In genomic region chr3:85576091-85576690, GRCh38 we compare ENCODE assay signal across 8 cellular contexts.
DNase-seq lines count a peak whose midpoint lies in the region; ATAC-seq, FAIRE-seq and TF ChIP-seq lines count a peak whose summit lies in the region.

No MANE protein-coding gene starts in this region.

- FAIRE-seq in pancreas (lab: Jason Lieb, UNC) = peak; percentile 90

- TF ChIP-seq POLR2A in gastroesophageal sphincter (IDR thresholded peaks at IDR 0.05) = no peak

- H3K4me1 ChIP-seq in gastroesophageal sphincter (no peaks in the 10 kb centered on the region), pancreas (no peaks in the 10 kb centered on the region)

- no peaks in the 10 kb centered on the region for H3K36me3 Mint-ChIP-seq in activated T-cell treated with anti-CD3 and anti-CD28 coated beads, Interleukin-2, amount 50 U/mL, for 4 hours (ENCODE audit: insufficient read depth)

- WGBS in gastroesophageal sphincter (ENCODE audit: low coverage in 1 of 2), 2 donors = 19 to 29% methylated on average over 4 of the region's 4 CpGs
- 9 to 15% methylated on average over 4 of the region's 4 CpGs for WGBS in pancreas, 2 donors

- TF ChIP-seq CTCF in gastroesophageal sphincter (IDR thresholded peaks at IDR 0.05) = peak; percentile 61 to 77 (median 70)
- peak; percentile 67 to 89 (median 74) for TF ChIP-seq CTCF in pancreas (IDR thresholded peaks at IDR 0.05)

- no peaks in the 10 kb centered on the region for H3K4me1 Mint-ChIP-seq in activated T-cell treated with anti-CD3 and anti-CD28 coated beads, Interleukin-2, amount 50 U/mL, for 4 hours (ENCODE audit: low read depth)

- H3K27ac ChIP-seq in gastroesophageal sphincter = no peak overlapping the region
- no peak overlapping the region for H3K27ac ChIP-seq in pancreas

- no peaks in the 10 kb centered on the region for H3K9me3 ChIP-seq in gastroesophageal sphincter
- H3K9me3 ChIP-seq in pancreas = no peaks in the 10 kb centered on the region

- no peaks in the 10 kb centered on the region for H3K36me3 ChIP-seq in gastroesophageal sphincter
- no peaks in the 10 kb centered on the region for H3K36me3 ChIP-seq in pancreas

- intact Hi-C loops in pancreas (cut with DNase I) = no loop called here

- H3K9me3 Mint-ChIP-seq in activated T-cell treated with anti-CD3 and anti-CD28 coated beads, Interleukin-2, amount 50 U/mL, for 4 hours = no peaks in the 10 kb centered on the region

- no peaks in the 10 kb centered on the region for H3K27me3 Mint-ChIP-seq in activated T-cell treated with anti-CD3 and anti-CD28 coated beads, Interleukin-2, amount 50 U/mL, for 4 hours (ENCODE audit: low read depth)

- no peak for TF ChIP-seq EP300 in gastroesophageal sphincter (IDR thresholded peaks at IDR 0.05)

- no peaks in the 10 kb centered on the region for H3K27me3 ChIP-seq in gastroesophageal sphincter
- H3K27me3 ChIP-seq in pancreas = no peaks in the 10 kb centered on the region

- H3K4me3 Mint-ChIP-seq in activated T-cell treated with anti-CD3 and anti-CD28 coated beads, Interleukin-2, amount 50 U/mL, for 4 hours = no peak overlapping the region

- peak; percentile 71 for ATAC-seq in GM19023 (IDR thresholded peaks at IDR 0.05; ENCODE audit: unreplicated experiment)
- peak; percentile 81 for ATAC-seq in HG03280 (IDR thresholded peaks at IDR 0.05; ENCODE audit: unreplicated experiment)
- no peak for ATAC-seq in activated T-cell treated with anti-CD3 and anti-CD28 coated beads, Interleukin-2, amount 50 U/mL, for 4 hours
- ATAC-seq in gastroesophageal sphincter = no peak
- ATAC-seq in pancreas = peak in 3 of 4 donors; percentile 62 to 83 (median 73)

- H3K4me3 ChIP-seq in gastroesophageal sphincter (no peak overlapping the region), pancreas (no peak overlapping the region)

- DNase-seq in COLO668 (lab: John Stamatoyannopoulos, UW; ENCODE audit: unreplicated experiment) = peak; percentile 36
- peak; percentile 0 for DNase-seq in NCI-H774 (lab: John Stamatoyannopoulos, UW)
- DNase-seq in activated T-cell treated with anti-CD3 and anti-CD28 coated beads, Interleukin-2, amount 50 U/mL, for 4 hours = peak; percentile 5
- DNase-seq in pancreas = peak in 5 of 6 donors; percentile 21 to 66 (median 60)
- no peak for DNase-seq in central memory CD4-positive, alpha-beta T cell

Comparison
In these comparisons a context has a peak if more than half of its experiments do, and no peak if none do; other contexts are left out.
1. ATAC-seq: peak in GM19023 (single experiment), HG03280 (single experiment) and pancreas (3 of 4); none in activated T-cell treated with anti-CD3 and anti-CD28 coated beads, Interleukin-2, amount 50 U/mL, for 4 hours (0 of 2) and gastroesophageal sphincter (single experiment).